8 cellular contexts compared by ENCODE assay signal in the genomic region with DNA sequence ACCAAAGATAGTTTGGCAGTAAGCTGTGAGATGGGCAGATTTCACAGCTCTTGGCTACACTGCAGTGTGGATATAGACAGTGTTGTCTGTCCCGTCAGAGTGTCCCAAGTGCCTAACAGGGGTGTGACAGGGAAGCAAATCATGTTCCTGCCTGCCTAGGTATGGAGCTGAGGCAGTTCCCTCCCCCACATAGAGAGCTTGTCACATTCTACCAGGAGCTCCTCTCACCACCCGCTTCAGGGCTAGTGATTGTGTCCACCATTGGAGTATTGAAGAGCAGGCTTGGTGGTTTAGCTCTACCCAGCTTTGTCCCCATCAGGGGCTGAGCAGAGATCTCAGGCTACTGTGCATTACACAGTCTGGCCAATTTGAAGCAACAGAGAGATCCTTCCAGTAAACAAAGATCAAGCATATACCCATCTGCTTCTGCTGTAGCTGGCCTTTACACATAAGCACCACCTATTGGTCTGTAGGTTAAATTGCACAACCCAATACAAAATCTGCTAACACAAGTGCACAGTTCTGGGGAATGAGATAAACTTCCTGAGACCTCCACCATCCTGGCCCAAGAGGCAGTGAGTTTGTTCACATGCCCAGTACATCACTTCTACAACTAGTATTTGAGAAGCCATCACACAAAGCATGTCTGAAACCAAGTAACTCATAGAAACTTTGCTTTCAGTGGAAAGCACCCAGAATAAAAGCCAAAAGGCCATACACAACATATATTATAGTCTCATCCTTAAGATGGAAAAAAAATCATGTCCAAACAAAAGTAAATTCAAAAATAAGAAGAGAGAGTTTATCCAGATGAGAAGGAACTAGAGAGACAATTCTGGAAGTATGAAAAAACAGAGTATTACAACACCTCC.
DNase-seq lines count a peak whose midpoint lies in the region; ATAC-seq, FAIRE-seq and TF ChIP-seq lines count a peak whose summit lies in the region.

No MANE protein-coding gene starts in this region.

- 0 out of 2 replicates have a peak, but pooled peaks cover 8% of the 10 kb centered on the region for H3K4me1 ChIP-seq in PC-3 (ENCODE audit: insufficient read depth, low read length)

- H3K27me3 ChIP-seq in PC-3 (ENCODE audit: low read length), result no peaks in the 10 kb centered on the region

- no peaks in the 10 kb centered on the region for H3K9me2 ChIP-seq in PC-3 (replicated peaks; ENCODE audit: low read length)

- H3K36me3 ChIP-seq in PC-3 (ENCODE audit: low read depth, low read length), result peaks cover 5% of the 10 kb centered on the region; the same call in 1 of the 2 replicates

- peak; percentile 59 for ATAC-seq in HG02981 (IDR thresholded peaks at IDR 0.05; ENCODE audit: unreplicated experiment)
- peak; percentile 95 for ATAC-seq in PC-3
- peak; percentile 81 for ATAC-seq in esophagus mucosa

- POLR2A ChIA-PET in PC-3 (lab: Charles Lee; ENCODE audit: unreplicated experiment), result interaction anchor here (0.6 kb wide), 2 partner anchors 18 to 193 kb away, joined by 3 to 7 read pairs; no protein-coding TSS in a partner anchor

- no peaks in the 10 kb centered on the region for H4K20me1 ChIP-seq in PC-3 (ENCODE audit: low read length)

- H3K79me2 ChIP-seq in PC-3 (ENCODE audit: low read length), result no peaks in the 10 kb centered on the region

- TF ChIP-seq CTCF in PC-3 (conservative IDR thresholded peaks at IDR 0.05; ENCODE audit: low read depth, low read length), result peak; percentile 74

- no TSS peak for BruUV-seq in PC-3 (replicated peaks; lab: Mats Ljungman, UMichigan)

- H3K4me2 ChIP-seq in PC-3 (ENCODE audit: low read length), result no peak overlapping the region

- no peak overlapping the region for H3K27ac ChIP-seq in PC-3 (ENCODE audit: low read length)

- peak; percentile 37 for FAIRE-seq in A204.1 (lab: Jason Lieb, UNC)

- H3K9me3 ChIP-seq in PC-3 (ENCODE audit: low read length), result 0 out of 2 replicates have a peak, but pooled peaks cover 4% of the 10 kb centered on the region

- H3K9ac ChIP-seq in PC-3 (ENCODE audit: low read length), result no peak overlapping the region

- peak; percentile 7 for DNase-seq in GDM1 (lab: John Stamatoyannopoulos, UW)
- DNase-seq in PC-3, result peak; percentile 41
- peak; percentile 25 for DNase-seq in pons (ENCODE audit: low spot score)
- DNase-seq in retina, result no peak
- DNase-seq in GOT3 (lab: John Stamatoyannopoulos, UW), result no peak

- no peak overlapping the region for H2AFZ ChIP-seq in PC-3 (ENCODE audit: low read length)

- H3K4me3 ChIP-seq in PC-3 (ENCODE audit: low read length), result no peak overlapping the region

- CTCF ChIA-PET in PC-3 (lab: Charles Lee), result interaction anchor here (0.6 to 1.0 kb wide), 3 partner anchors 66 to 355 kb away, joined by 3 to 5 read pairs (median 4); no protein-coding TSS in a partner anchor

- intact Hi-C loops in PC-3 (cut with micrococcal nuclease), result loop anchor here (1.0 to 10.0 kb wide), 4 partner anchors 67 to 441 kb away; no protein-coding TSS in a partner anchor

- H3F3A ChIP-seq in PC-3 (ENCODE audit: low read length, unreplicated experiment), result no peaks in the 10 kb centered on the region

Comparison
In these comparisons a context has a peak if more than half of its experiments do, and no peak if none do; other contexts are left out.
1. DNase-seq: peak in GDM1 (single experiment), PC-3 (single experiment) and pons (single experiment); none in retina (single experiment) and GOT3 (single experiment).
2. Peak in every context shown above with its lines, with median percentiles within 50 percentile points of each other: ATAC-seq.